In the genomic region with DNA sequence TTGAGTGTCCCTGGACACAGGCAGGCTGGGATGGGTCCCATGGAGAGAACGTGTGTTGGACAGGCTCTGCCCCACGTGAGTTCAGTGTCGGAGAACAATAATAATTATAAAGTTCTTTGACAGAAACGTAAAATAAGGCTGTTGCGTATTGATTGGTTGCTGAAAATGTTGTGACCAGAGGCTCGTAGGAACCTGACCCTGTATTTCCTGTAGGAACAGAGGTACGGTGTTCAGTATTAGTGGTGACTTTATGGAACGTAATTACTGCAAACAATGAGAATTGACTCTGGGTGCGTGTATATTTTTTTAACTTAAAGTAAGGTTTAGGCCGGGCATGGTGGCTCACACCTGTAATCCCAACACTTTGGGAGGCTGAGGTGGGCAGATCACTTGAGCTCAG, we compare ENCODE assay signal across 1 cellular context.
TF ChIP-seq lines count a peak whose summit lies in the region.

No MANE protein-coding gene starts in this region.

TF ChIP-seq in WTC11, 78 proteins besides CTCF, POLR2A, EP300 and RAD21 (continued from another document):
- TF ChIP-seq, protein P1, sequence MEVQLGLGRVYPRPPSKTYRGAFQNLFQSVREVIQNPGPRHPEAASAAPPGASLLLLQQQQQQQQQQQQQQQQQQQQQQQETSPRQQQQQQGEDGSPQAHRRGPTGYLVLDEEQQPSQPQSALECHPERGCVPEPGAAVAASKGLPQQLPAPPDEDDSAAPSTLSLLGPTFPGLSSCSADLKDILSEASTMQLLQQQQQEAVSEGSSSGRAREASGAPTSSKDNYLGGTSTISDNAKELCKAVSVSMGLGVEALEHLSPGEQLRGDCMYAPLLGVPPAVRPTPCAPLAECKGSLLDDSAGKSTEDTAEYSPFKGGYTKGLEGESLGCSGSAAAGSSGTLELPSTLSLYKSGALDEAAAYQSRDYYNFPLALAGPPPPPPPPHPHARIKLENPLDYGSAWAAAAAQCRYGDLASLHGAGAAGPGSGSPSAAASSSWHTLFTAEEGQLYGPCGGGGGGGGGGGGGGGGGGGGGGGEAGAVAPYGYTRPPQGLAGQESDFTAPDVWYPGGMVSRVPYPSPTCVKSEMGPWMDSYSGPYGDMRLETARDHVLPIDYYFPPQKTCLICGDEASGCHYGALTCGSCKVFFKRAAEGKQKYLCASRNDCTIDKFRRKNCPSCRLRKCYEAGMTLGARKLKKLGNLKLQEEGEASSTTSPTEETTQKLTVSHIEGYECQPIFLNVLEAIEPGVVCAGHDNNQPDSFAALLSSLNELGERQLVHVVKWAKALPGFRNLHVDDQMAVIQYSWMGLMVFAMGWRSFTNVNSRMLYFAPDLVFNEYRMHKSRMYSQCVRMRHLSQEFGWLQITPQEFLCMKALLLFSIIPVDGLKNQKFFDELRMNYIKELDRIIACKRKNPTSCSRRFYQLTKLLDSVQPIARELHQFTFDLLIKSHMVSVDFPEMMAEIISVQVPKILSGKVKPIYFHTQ (CRISPR knock-in tag; IDR thresholded peaks at IDR 0.05) = no peak
